Comparison of ENCODE assay signal across 15 cellular contexts in the genomic region with DNA sequence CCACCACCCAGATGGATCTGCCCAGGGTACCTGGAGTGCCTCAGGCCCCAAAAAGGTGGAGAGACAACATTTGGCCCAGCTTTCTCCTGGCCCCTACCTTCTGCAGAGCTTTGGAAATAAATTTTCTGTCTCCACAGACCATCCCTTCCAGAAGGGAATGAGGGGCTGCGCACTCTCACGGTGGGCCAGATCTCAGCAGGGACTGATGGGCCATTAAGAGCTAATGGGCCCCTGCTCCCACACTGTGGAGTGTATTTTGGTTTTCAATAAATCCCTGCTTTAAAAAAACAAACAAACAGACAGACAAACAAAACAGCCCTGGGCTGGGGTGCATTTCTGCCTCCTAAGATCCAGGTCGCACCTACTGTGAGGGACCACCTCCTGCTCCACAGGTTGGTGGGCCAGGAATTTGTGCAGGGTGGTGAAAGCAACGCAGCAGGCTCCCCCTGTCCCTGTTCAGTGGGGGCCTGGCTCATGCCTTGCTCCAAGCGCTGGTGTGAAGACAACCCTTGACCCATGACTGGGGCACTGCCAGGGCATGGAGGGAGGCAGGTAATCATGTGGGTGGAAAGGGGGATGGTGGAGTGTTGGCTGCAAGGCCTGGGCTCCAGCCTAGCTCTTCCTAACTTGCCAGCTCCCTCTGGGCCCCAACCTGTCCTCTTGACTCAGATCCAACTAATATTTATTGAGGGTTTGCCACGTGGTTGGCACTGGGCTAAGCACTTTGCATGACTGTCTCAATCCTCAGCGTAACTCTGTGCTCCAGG.
"Had no signal": no experiment of that assay in that cellular context is flagged by ENCODE, and none has a peak within 500 bp of the region (broad histone marks: within the 10 kb centered on the region; RNA-seq: fewer than 3 reads in every experiment).

No MANE protein-coding gene starts in this region.

- DNase-seq: activated CD4-positive, alpha-beta T cell treated with anti-CD3 and anti-CD28 coated beads for 4 hours; activated CD8-positive, alpha-beta T cell treated with anti-CD3 and anti-CD28 coated beads for 36 hours; activated effector memory CD4-positive, alpha-beta T cell treated with Interleukin-2 at 50 U/mL for 16 hours; activated naive CD4-positive, alpha-beta T cell treated with anti-CD3 and anti-CD28 coated beads, Interleukin-2, amount 50 U/mL, for 16 hours; activated T-cell treated with anti-CD3 and anti-CD28 coated beads, Interleukin-2, amount 50 U/mL, for 4 hours; foreskin fibroblast; glutamatergic neuron; mesendoderm; nephron progenitor cell; ovary; stimulated activated naive B cell treated with anti-CD40 and anti-IgM and Interleukin-4, amounts not matched to agents 10 μg/mL and 1 μg/mL and 100 μg/mL, for 72 hours; T-helper 2 cell; trophoblast cell had no signal

- H3K36me3 ChIP-seq: cardiac muscle cell, ovary had no signal

- H3K27me3 ChIP-seq: cardiac muscle cell, ovary had no signal

- H3K27ac ChIP-seq: cardiac muscle cell, coronary artery, ovary had no signal

- H3K4me3 ChIP-seq: cardiac muscle cell, coronary artery, ovary had no signal

- H3K9me3 ChIP-seq: ovary had no signal
